In the genomic region with DNA sequence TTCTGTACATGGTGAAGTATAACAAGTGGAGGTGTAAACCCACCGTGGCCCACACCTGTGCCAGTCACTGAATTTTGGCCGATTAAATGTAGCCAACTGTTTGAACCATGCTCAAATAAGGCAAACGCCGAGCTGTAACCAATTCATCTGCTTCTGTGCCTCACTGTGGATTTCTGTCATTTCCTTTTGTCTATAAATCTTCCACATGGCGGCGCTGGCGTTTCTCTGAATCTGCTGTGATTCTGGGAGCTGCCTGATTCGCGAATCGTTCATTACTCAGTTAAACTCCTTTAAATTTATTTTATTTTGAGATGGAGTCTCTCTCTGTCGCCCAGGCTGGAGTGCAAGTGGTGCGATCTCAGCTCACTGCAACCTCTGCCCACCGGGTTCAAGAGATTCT, we compare ENCODE assay signal across 11 cellular contexts. TPM values are rescaled to one million over a fixed set of nuclear protein-coding genes. Genes with fewer than 3 reads are reported as not detected.
DNase-seq lines count a peak whose midpoint lies in the region; ATAC-seq and TF ChIP-seq lines count a peak whose summit lies in the region.
"Had no signal": no experiment of that assay in that cellular context is flagged by ENCODE, and none has a peak within 500 bp of the region (broad histone marks: within the 10 kb centered on the region; RNA-seq: fewer than 3 reads in every experiment).

No MANE protein-coding gene starts in this region.

- H3K27me3 Mint-ChIP-seq in activated naive CD8-positive, alpha-beta T cell treated with anti-CD3 and anti-CD28 coated beads, Interleukin-2, amount 10 ng/mL, durations not matched to agents 7 days and 5 days: no peaks in the 10 kb centered on the region
- H3K27me3 Mint-ChIP-seq in neural crest cell (ENCODE audit: low read depth): no peaks in the 10 kb centered on the region

- H3K9me3 Mint-ChIP-seq in activated naive CD8-positive, alpha-beta T cell treated with anti-CD3 and anti-CD28 coated beads, Interleukin-2, amount 10 ng/mL, durations not matched to agents 7 days and 5 days: no peaks in the 10 kb centered on the region
- H3K9me3 Mint-ChIP-seq in neural crest cell: no peaks in the 10 kb centered on the region
- H3K9me3 Mint-ChIP-seq: activated T-helper 2 cell treated with anti-CD3 and anti-CD28 coated beads, Interferon-gamma antibody, Interleukin-2, Interleukin-4, amounts not matched to agents 10 μg/mL and 5 μg/mL and 100 μg/mL, durations not matched to agents 14 hours and 24 hours and 36 hours had no signal

- POLR2A ChIA-PET in activated naive CD8-positive, alpha-beta T cell treated with anti-CD3 and anti-CD28 coated beads, Interleukin-2, amount 10 ng/mL, durations not matched to agents 7 days and 5 days (lab: Charles Lee): no interaction called here

- DNase-seq in M059J (ENCODE audit: low read depth): peak; percentile 57
- DNase-seq in activated naive CD8-positive, alpha-beta T cell treated with anti-CD3 and anti-CD28 coated beads, Interleukin-2, amount 10 ng/mL, durations not matched to agents 7 days and 5 days: peak; percentile 30
- DNase-seq in neural crest cell (ENCODE audit: low read depth, low spot score): peak; percentile 34
- DNase-seq in NCI-H2107 treated with DMSO at 0.1 percent for 48 hours (lab: John Stamatoyannopoulos, UW; ENCODE audit: unreplicated experiment): no peak
- no peak for DNase-seq in foreskin melanocyte
- DNase-seq in SW480 (ENCODE audit: low spot score): no peak
- DNase-seq: immature natural killer cell, NCI-H2171 treated with DMSO at 0.1 percent for 48 hours had no signal

- TF ChIP-seq CTCF in GM12874 (IDR thresholded peaks at IDR 0.05; ENCODE audit: insufficient read depth, low read depth, low read length): 0 out of 2 replicates have a peak, but pooled peaks have one; percentile 14
- TF ChIP-seq CTCF in neural crest cell (conservative IDR thresholded peaks at IDR 0.05): peak; percentile 36

- ATAC-seq in activated naive CD8-positive, alpha-beta T cell treated with anti-CD3 and anti-CD28 coated beads, Interleukin-2, amount 10 ng/mL, durations not matched to agents 7 days and 5 days (ENCODE audit: low read depth): no peak
- no peak for ATAC-seq in GM18498 (IDR thresholded peaks at IDR 0.05; ENCODE audit: unreplicated experiment)

- no peaks in the 10 kb centered on the region for H3K36me3 Mint-ChIP-seq in activated naive CD8-positive, alpha-beta T cell treated with anti-CD3 and anti-CD28 coated beads, Interleukin-2, amount 10 ng/mL, durations not matched to agents 7 days and 5 days
- no peaks in the 10 kb centered on the region for H3K36me3 Mint-ChIP-seq in neural crest cell (ENCODE audit: low read depth)
- H3K36me3 Mint-ChIP-seq: immature natural killer cell had no signal

- no peak overlapping the region for H3K4me3 Mint-ChIP-seq in activated naive CD8-positive, alpha-beta T cell treated with anti-CD3 and anti-CD28 coated beads, Interleukin-2, amount 10 ng/mL, durations not matched to agents 7 days and 5 days
- no peak overlapping the region for H3K4me3 Mint-ChIP-seq in neural crest cell
- H3K4me3 Mint-ChIP-seq: immature natural killer cell had no signal

- H3K27ac Mint-ChIP-seq in activated naive CD8-positive, alpha-beta T cell treated with anti-CD3 and anti-CD28 coated beads, Interleukin-2, amount 10 ng/mL, durations not matched to agents 7 days and 5 days: no peak overlapping the region
- H3K27ac Mint-ChIP-seq in neural crest cell (ENCODE audit: unreplicated experiment): no peak overlapping the region
- H3K27ac Mint-ChIP-seq: activated T-helper 2 cell treated with anti-CD3 and anti-CD28 coated beads, Interferon-gamma antibody, Interleukin-2, Interleukin-4, amounts not matched to agents 10 μg/mL and 5 μg/mL and 100 μg/mL, durations not matched to agents 14 hours and 24 hours and 36 hours; immature natural killer cell had no signal

- no peaks in the 10 kb centered on the region for H3K4me1 Mint-ChIP-seq in activated naive CD8-positive, alpha-beta T cell treated with anti-CD3 and anti-CD28 coated beads, Interleukin-2, amount 10 ng/mL, durations not matched to agents 7 days and 5 days
- H3K4me1 Mint-ChIP-seq in neural crest cell: peaks cover 15% of the 10 kb centered on the region
- H3K4me1 Mint-ChIP-seq: immature natural killer cell had no signal

RNA-seq across cellular contexts. Expression of a gene that starts 19.2 kb away (rescaled TPM):
- 0.17 TPM in 1 of 2 replicates, not detected in the other for total RNA-seq in M059J (2014; rRNA removed; shearing (Covaris generic))
- total RNA-seq in activated naive CD8-positive, alpha-beta T cell treated with anti-CD3 and anti-CD28 coated beads, Interleukin-2, amount 10 ng/mL, durations not matched to agents 7 days and 5 days: not detected
- total RNA-seq in neural crest cell: not detected in 2 replicates
- total RNA-seq: activated T-helper 2 cell treated with anti-CD3 and anti-CD28 coated beads, Interferon-gamma antibody, Interleukin-2, Interleukin-4, amounts not matched to agents 10 μg/mL and 5 μg/mL and 100 μg/mL, durations not matched to agents 14 hours and 24 hours and 36 hours had no signal

Comparison
In these comparisons a context has a peak if more than half of its experiments do, and no peak if none do; other contexts are left out.
1. DNase-seq: peak in M059J (single experiment), activated naive CD8-positive, alpha-beta T cell treated with anti-CD3 and anti-CD28 coated beads, Interleukin-2, amount 10 ng/mL, durations not matched to agents 7 days and 5 days (single experiment) and neural crest cell (single experiment); none in NCI-H2107 treated with DMSO at 0.1 percent for 48 hours (single experiment), foreskin melanocyte (single experiment) and SW480 (single experiment).